In the genomic region with DNA sequence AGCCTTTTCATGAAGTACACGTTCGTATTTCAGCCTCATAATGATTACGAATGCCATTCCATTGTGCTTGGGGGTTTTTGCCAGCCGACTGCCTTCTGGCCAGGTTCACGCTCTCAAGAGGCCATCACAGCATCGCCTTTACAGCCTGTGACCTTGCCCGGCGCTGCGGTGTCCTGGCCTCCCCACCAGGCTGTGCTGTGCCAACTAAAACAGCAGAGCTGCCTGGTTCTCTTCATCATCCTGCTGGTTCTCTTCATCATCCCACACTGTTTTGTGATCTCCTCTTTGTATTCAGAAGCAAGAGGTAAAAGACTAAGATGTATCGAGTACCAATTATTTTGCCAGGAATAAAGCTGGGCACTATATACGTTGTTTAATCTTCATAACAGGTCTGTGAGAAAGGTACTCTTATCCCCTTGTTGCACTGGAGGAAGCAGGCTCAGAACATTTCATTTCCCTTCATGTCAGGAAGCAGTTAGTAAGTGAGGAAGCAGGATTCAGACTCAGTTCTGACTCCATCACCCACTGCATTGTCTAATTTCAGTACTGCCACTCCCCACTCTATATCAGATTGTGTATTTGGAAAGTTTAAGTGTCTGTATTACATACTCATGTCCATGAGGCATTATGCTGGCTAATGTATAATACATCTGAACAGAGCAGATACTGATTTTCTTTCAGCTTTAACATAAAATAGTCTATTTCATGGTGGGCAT, we compare ENCODE assay signal across 8 cellular contexts.
DNase-seq lines count a peak whose midpoint lies in the region; ATAC-seq and TF ChIP-seq lines count a peak whose summit lies in the region.

No MANE protein-coding gene starts in this region.

- H3K4me3 ChIP-seq in CD4-positive, CD25-positive, alpha-beta regulatory T cell (ENCODE audit: low read depth, low read length), result no peak overlapping the region
- no peak overlapping the region for H3K4me3 ChIP-seq in OCI-LY1 (ENCODE audit: low read depth, low read length, poor library complexity, severe bottlenecking)

- DNase-seq in CD4-positive, CD25-positive, alpha-beta regulatory T cell, result peak; percentile 2 to 57 (median 28)
- peak; percentile 66 for DNase-seq in activated naive CD4-positive, alpha-beta T cell treated with anti-CD3 and anti-CD28 coated beads, Interleukin-2, amount 50 U/mL, for 16 hours
- DNase-seq in iPS-NIHi7 (ENCODE audit: extremely low spot score), result peak; percentile 65
- DNase-seq in stimulated activated CD8-positive, alpha-beta memory T cell treated with anti-CD3 and anti-CD28 coated beads, Interleukin-4, amount 100 ng/mL, for 48 hours, result peak; percentile 50
- DNase-seq in CD1c-positive myeloid dendritic cell (ENCODE audit: extremely low spot score), result no peak

- H3K27me3 Mint-ChIP-seq in CD4-positive, CD25-positive, alpha-beta regulatory T cell, result no peaks in the 10 kb centered on the region

- H3K36me3 ChIP-seq in CD4-positive, CD25-positive, alpha-beta regulatory T cell (ENCODE audit: control insufficient read depth, insufficient read depth, low read length), result no peaks in the 10 kb centered on the region
- no peaks in the 10 kb centered on the region for H3K36me3 ChIP-seq in OCI-LY1 (ENCODE audit: insufficient read depth, low read length)

- no peaks in the 10 kb centered on the region for H3F3A ChIP-seq in OCI-LY1 (ENCODE audit: insufficient read depth, low read length)

- H3K9me3 Mint-ChIP-seq in CD4-positive, CD25-positive, alpha-beta regulatory T cell, result no peaks in the 10 kb centered on the region

- H3K4me1 ChIP-seq in CD4-positive, CD25-positive, alpha-beta regulatory T cell (ENCODE audit: control insufficient read depth, insufficient read depth, low read length, poor library complexity, severe bottlenecking), result no peaks in the 10 kb centered on the region
- no peaks in the 10 kb centered on the region for H3K4me1 ChIP-seq in OCI-LY1 (ENCODE audit: insufficient read depth, low read length, severe bottlenecking)

- peaks cover 12% of the 10 kb centered on the region for H3K36me3 Mint-ChIP-seq in CD4-positive, CD25-positive, alpha-beta regulatory T cell

- H3K9me3 ChIP-seq in CD4-positive, CD25-positive, alpha-beta regulatory T cell (ENCODE audit: control insufficient read depth in 2 of 2, low read length in 2 of 2), result no peaks in the 10 kb centered on the region
- H3K9me3 ChIP-seq in OCI-LY1 (ENCODE audit: low read length), result no peaks in the 10 kb centered on the region

- H3K9me2 ChIP-seq in OCI-LY1 (ENCODE audit: low read depth, low read length), result no peaks in the 10 kb centered on the region

- H3K79me2 ChIP-seq in OCI-LY1 (ENCODE audit: insufficient read depth, low read length), result no peaks in the 10 kb centered on the region

- H3K9ac ChIP-seq in OCI-LY1 (ENCODE audit: low read length), result no peak overlapping the region

- no peak overlapping the region for H3K27ac ChIP-seq in CD4-positive, CD25-positive, alpha-beta regulatory T cell (ENCODE audit: insufficient read depth, low read length, poor library complexity, severe bottlenecking)
- H3K27ac ChIP-seq in OCI-LY1 (ENCODE audit: low read depth, low read length, poor library complexity, severe bottlenecking), result no peak overlapping the region

- H3K27ac Mint-ChIP-seq in CD4-positive, CD25-positive, alpha-beta regulatory T cell, result peak overlapping the region in 1 of 3 donors; percentile 22

- no peak overlapping the region for H3K4me3 Mint-ChIP-seq in CD4-positive, CD25-positive, alpha-beta regulatory T cell

- H3K4me2 ChIP-seq in OCI-LY1 (ENCODE audit: low read length), result no peak overlapping the region

- no peaks in the 10 kb centered on the region for H3K27me3 ChIP-seq in CD4-positive, CD25-positive, alpha-beta regulatory T cell (ENCODE audit: control insufficient read depth, insufficient read depth, low read length)
- no peaks in the 10 kb centered on the region for H3K27me3 ChIP-seq in OCI-LY1 (ENCODE audit: insufficient read depth, low read length)

- no peak overlapping the region for H2AFZ ChIP-seq in OCI-LY1 (ENCODE audit: low read length)

- H3K4me1 Mint-ChIP-seq in CD4-positive, CD25-positive, alpha-beta regulatory T cell, result peaks cover 0 to 5% (median 1%) of the 10 kb centered on the region in 4 donors

- peak; percentile 50 to 70 for ATAC-seq in CD4-positive, CD25-positive, alpha-beta regulatory T cell (ENCODE audit: low read depth in 2 of 2)
- no peak for ATAC-seq in HG03159 (IDR thresholded peaks at IDR 0.05; ENCODE audit: unreplicated experiment)
- no peak for ATAC-seq in HG02763 (IDR thresholded peaks at IDR 0.05; ENCODE audit: unreplicated experiment)

- TF ChIP-seq CTCF in OCI-LY1 (IDR thresholded peaks at IDR 0.05; ENCODE audit: low read length), result peak; percentile 54

- H4K20me1 ChIP-seq in OCI-LY1 (ENCODE audit: insufficient read depth, low read length), result no peaks in the 10 kb centered on the region

Comparison
In these comparisons a context has a peak if more than half of its experiments do, and no peak if none do; other contexts are left out.
1. ATAC-seq: peak in CD4-positive, CD25-positive, alpha-beta regulatory T cell (2 of 2); none in HG03159 (single experiment) and HG02763 (single experiment).